In the genomic region with DNA sequence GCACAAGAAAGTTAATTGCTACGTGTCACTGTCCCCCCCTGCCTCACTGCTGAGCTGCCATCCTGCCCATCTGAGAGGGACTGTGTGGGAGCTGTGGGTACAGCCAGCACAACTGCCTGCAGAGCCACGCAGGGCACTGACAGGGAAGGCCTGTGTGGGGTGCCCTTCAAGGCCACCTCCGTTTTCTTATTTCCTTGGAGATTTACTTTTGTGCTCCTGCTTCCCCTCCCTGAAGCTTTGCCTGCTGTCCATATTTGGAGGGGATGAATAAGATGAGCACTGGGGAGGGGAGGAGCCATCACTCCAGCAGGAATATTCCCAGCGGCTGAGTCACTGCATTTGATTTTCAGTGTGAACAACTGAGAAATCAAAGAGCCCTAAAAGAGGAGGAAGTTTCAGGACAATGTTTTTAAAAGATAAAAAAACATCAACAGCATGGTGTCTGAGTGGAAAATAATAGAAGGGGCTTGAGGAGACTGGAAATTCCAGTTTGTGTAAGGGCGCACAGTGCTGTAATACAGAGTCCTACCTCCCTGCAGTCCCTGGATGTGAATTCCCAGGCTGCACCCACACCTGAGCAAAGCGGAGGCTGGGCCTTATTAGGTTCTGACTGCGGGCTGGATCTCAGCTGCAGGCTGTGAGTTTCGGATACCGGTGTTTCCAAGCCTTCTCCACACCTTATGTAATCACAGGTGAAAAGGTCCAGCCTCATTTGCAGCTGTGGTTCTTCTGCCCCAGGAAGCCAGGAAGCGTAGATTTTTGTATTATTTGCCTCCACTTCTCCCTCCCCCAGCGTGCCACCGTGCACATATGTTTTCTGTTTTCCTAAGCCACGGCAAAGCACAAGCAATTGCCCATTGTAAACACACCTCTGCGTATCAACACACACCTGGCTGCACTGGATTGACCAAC, we compare ENCODE assay signal across 9 cellular contexts.
DNase-seq lines count a peak whose midpoint lies in the region; FAIRE-seq and TF ChIP-seq lines count a peak whose summit lies in the region.
"Had no signal": no experiment of that assay in that cellular context is flagged by ENCODE, and none has a peak within 500 bp of the region (broad histone marks: within the 10 kb centered on the region; RNA-seq: fewer than 3 reads in every experiment).

No MANE protein-coding gene starts in this region.

- TF ChIP-seq CTCF in bronchial epithelial cell (IDR thresholded peaks at IDR 0.05; ENCODE audit: insufficient read depth, low read length, severe bottlenecking): no peak

- DNase-seq in COLO829 (ENCODE audit: low spot score) (peak; percentile 70), NCI-H1694 treated with DMSO at 0.1 percent for 48 hours (lab: John Stamatoyannopoulos, UW) (peak; percentile 67), bronchial epithelial cell (ENCODE audit: low read depth) (peak; percentile 88), lung microvascular endothelial cell (ENCODE audit: low read depth in 2 of 2) (peak; percentile 68 to 79), NCI-H187 treated with DMSO at 0.1 percent for 48 hours (lab: John Stamatoyannopoulos, UW) (no peak), DMS79 (lab: John Stamatoyannopoulos, UW) (no peak), hippocampal formation (lab: John Stamatoyannopoulos, UW) (no peak), SKM-1 treated with dmso at 0.1 percent for 144 hours (lab: John Stamatoyannopoulos, UW; ENCODE audit: unreplicated experiment) (no peak)

- peaks cover 1% of the 10 kb centered on the region for H3K36me3 ChIP-seq in bronchial epithelial cell (ENCODE audit: control insufficient read depth, insufficient read depth, low read length)

- no peak overlapping the region for H3K4me3 ChIP-seq in bronchial epithelial cell (ENCODE audit: low read depth, low read length)

- no peaks in the 10 kb centered on the region for H3K27me3 ChIP-seq in bronchial epithelial cell (ENCODE audit: control insufficient read depth, insufficient read depth, low read length)

- FAIRE-seq in bronchial epithelial cell (lab: Jason Lieb, UNC): no peak
- FAIRE-seq: colon had no signal

Comparison
In these comparisons a context has a peak if more than half of its experiments do, and no peak if none do; other contexts are left out.
1. DNase-seq: peak in COLO829 (single experiment), NCI-H1694 treated with DMSO at 0.1 percent for 48 hours (single experiment), bronchial epithelial cell (single experiment) and lung microvascular endothelial cell (2 of 2); none in NCI-H187 treated with DMSO at 0.1 percent for 48 hours (single experiment), DMS79 (single experiment), hippocampal formation (0 of 2) and SKM-1 treated with dmso at 0.1 percent for 144 hours (single experiment).